In genomic region chr4:123304151-123305021, GRCh38 we compare ENCODE assay signal across 11 cellular contexts.
DNase-seq lines count a peak whose midpoint lies in the region; ATAC-seq and TF ChIP-seq lines count a peak whose summit lies in the region.
"Had no signal": no experiment of that assay in that cellular context is flagged by ENCODE, and none has a peak within 500 bp of the region (broad histone marks: within the 10 kb centered on the region; RNA-seq: fewer than 3 reads in every experiment).

No MANE protein-coding gene starts in this region.

- H3K4me3 ChIP-seq in HEK293 (ENCODE audit: low read depth, low read length) (no peak overlapping the region), breast epithelium (peak overlapping the region in 1 of 3 donors; percentile 36)
- H3K4me3 ChIP-seq: thoracic aorta had no signal

- POLR2A ChIA-PET in HEK293 (lab: Yijun Ruan, JAX) = no interaction called here

- H3K9me3 ChIP-seq in HEK293 (ENCODE audit: control insufficient read depth, insufficient read depth, low read depth, low read length) (no peaks in the 10 kb centered on the region), breast epithelium (no peaks in the 10 kb centered on the region)
- H3K9me3 ChIP-seq: thoracic aorta had no signal

- H3K4me1 ChIP-seq in HEK293 (ENCODE audit: control insufficient read depth, insufficient read depth, low read length) (peaks cover 3% of the 10 kb centered on the region; the same call in 1 of the 2 replicates), breast epithelium (no peaks in the 10 kb centered on the region)

- CTCF ChIA-PET in HEK293 (lab: Yijun Ruan, JAX) = no interaction called here

- no peaks in the 10 kb centered on the region for H3K36me3 ChIP-seq in HEK293 (ENCODE audit: control insufficient read depth in 2 of 2, insufficient read depth in 1 of 2, low read length in 2 of 2)
- no peaks in the 10 kb centered on the region for H3K36me3 ChIP-seq in breast epithelium
- H3K36me3 ChIP-seq: thoracic aorta had no signal

- DNase-seq in NCI-H510A treated with DMSO at 0.1 percent for 48 hours (lab: John Stamatoyannopoulos, UW) = peak; percentile 30
- peak; percentile 76 for DNase-seq in iPS-NIHi7 (ENCODE audit: extremely low spot score)
- no peak for DNase-seq in breast epithelium (ENCODE audit: low spot score in 2 of 2)
- DNase-seq in hepatic stellate cell (ENCODE audit: low spot score) = no peak
- no peak for DNase-seq in OCI-M2 (lab: John Stamatoyannopoulos, UW; ENCODE audit: unreplicated experiment)
- DNase-seq in HK-2 (ENCODE audit: unreplicated experiment) = no peak
- DNase-seq: activated CD4-positive, alpha-beta T cell treated with anti-CD3 and anti-CD28 coated beads for 4 hours; IMR-90 had no signal

- TF ChIP-seq CTCF in HEK293 (tag by site-specific recombination; IDR thresholded peaks at IDR 0.05) (no peak), breast epithelium (IDR thresholded peaks at IDR 0.05) (no peak)

- H3K27me3 ChIP-seq in breast epithelium = no peaks in the 10 kb centered on the region

- TF ChIP-seq POLR2A in breast epithelium (IDR thresholded peaks at IDR 0.05) = no peak

- ATAC-seq in GM18502 (IDR thresholded peaks at IDR 0.05; ENCODE audit: poor library complexity, unreplicated experiment) = peak; percentile 95

- H3K27ac ChIP-seq in HEK293 (ENCODE audit: extremely low read depth, low read depth, low read length) (no peak overlapping the region), breast epithelium (peak overlapping the region in 1 of 2 donors; percentile 41)
- H3K27ac ChIP-seq: thoracic aorta had no signal

- intact Hi-C loops in breast epithelium (cut with DNase I; ENCODE audit: low total_unique reads) = no loop called here

TF ChIP-seq in HEK293, 187 proteins besides CTCF, POLR2A, EP300 and RAD21:
- TF ChIP-seq YY1 (tag by site-specific recombination; IDR thresholded peaks at IDR 0.05) = no peak
- peak; percentile 94 for TF ChIP-seq ZIC2 (tag by site-specific recombination; IDR thresholded peaks at IDR 0.05)

Comparison
In these comparisons a context has a peak if more than half of its experiments do, and no peak if none do; other contexts are left out.
1. DNase-seq: peak in NCI-H510A treated with DMSO at 0.1 percent for 48 hours (single experiment) and iPS-NIHi7 (single experiment); none in breast epithelium (0 of 2), hepatic stellate cell (single experiment), OCI-M2 (single experiment) and HK-2 (single experiment).